Comparison of ENCODE assay signal across 11 cellular contexts in the genomic region with DNA sequence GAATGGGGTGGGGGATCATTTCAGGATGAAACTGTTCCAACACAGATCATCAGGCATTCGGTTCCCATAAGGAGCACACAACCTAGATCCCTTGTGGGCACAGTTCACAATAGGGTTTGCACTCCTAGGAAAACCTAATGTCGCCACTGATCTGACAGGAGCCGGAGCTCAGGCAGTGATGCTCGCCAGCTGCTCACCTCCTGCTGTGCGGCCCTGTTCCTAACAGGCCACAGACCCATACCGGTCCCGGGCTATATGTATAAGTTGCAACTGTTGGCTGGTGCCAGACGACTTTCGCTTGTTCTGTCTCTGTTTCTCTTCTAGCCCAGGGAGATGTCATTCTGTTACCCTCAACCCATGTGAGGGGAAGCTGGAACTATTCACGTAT.
DNase-seq lines count a peak whose midpoint lies in the region; ATAC-seq and TF ChIP-seq lines count a peak whose summit lies in the region.
"Had no signal": no experiment of that assay in that cellular context is flagged by ENCODE, and none has a peak within 500 bp of the region (broad histone marks: within the 10 kb centered on the region; RNA-seq: fewer than 3 reads in every experiment).

No MANE protein-coding gene starts in this region.

- H2BK15ac ChIP-seq in IMR-90 (ENCODE audit: low read depth, low read length): no peak overlapping the region

- 74% methylated on average over 4 of the region's 10 CpGs; no CpG with 5 or more reads in 1 of the 2 experiments for WGBS in IMR-90 (ENCODE audit: extremely low coverage in 2 of 2, insufficient read length in 1 of 2), 2 experiments
- WGBS in esophagus, 2 donors: 79 to 88% methylated on average over 10 of the region's 10 CpGs

- POLR2A ChIA-PET in IMR-90 (lab: Charles Lee; ENCODE audit: unreplicated experiment): no interaction called here

- no peak overlapping the region for H2AFZ ChIP-seq in IMR-90 (replicated peaks; ENCODE audit: low read length, poor library complexity)

- no peak overlapping the region for H2BK5ac ChIP-seq in IMR-90 (ENCODE audit: low read depth, low read length, poor library complexity, severe bottlenecking)

- H3K4me1 ChIP-seq in IMR-90 (ENCODE audit: control insufficient read depth, insufficient read depth, low read length) (peaks cover 2% of the 10 kb centered on the region; the same call in 1 of the 2 replicates), esophagus (ENCODE audit: control insufficient read depth in 2 of 2, insufficient read depth in 2 of 2, low read length in 1 of 2) (peaks cover 0 to 4% of the 10 kb centered on the region in 2 donors)
- H3K4me1 ChIP-seq: A549 had no signal

- peaks cover 22% of the 10 kb centered on the region for H3K27me3 ChIP-seq in IMR-90 (ENCODE audit: control insufficient read depth, insufficient read depth, low read length)
- no peaks in the 10 kb centered on the region for H3K27me3 ChIP-seq in esophagus (ENCODE audit: control insufficient read depth in 1 of 2, insufficient read depth in 2 of 2, low read length in 2 of 2)

- H3K9me3 ChIP-seq in IMR-90 (ENCODE audit: control insufficient read depth, insufficient read depth, low read length) (no peaks in the 10 kb centered on the region), esophagus (ENCODE audit: control insufficient read depth in 2 of 2, insufficient read depth in 1 of 2, low read depth in 1 of 2, low read length in 1 of 2) (no peaks in the 10 kb centered on the region)
- H3K9me3 ChIP-seq: A549, thoracic aorta had no signal

- H3K4me3 ChIP-seq in IMR-90 (ENCODE audit: insufficient read depth, low read depth, low read length) (no peak overlapping the region), esophagus (ENCODE audit: low read depth in 1 of 2, low read length in 2 of 2) (no peak overlapping the region)
- H3K4me3 ChIP-seq: A549 had no signal

- no peak overlapping the region for H3K56ac ChIP-seq in IMR-90 (ENCODE audit: extremely low read depth, insufficient read depth, low read length)

- no peaks in the 10 kb centered on the region for H3K9me3 Mint-ChIP-seq in stimulated activated effector memory CD8-positive, alpha-beta T cell treated with anti-CD3 and anti-CD28 coated beads, Interleukin-12 subunit alpha, Interleukin-12 subunit beta, amount 100 ng/mL, for 72 hours

- BruUV-seq in IMR-90 (replicated peaks; lab: Mats Ljungman, UMichigan): no TSS peak

- no peak overlapping the region for H2BK20ac ChIP-seq in IMR-90 (ENCODE audit: low read depth, low read length)

- H3K18ac ChIP-seq in IMR-90 (ENCODE audit: low read depth, low read length): no peak overlapping the region

- intact Hi-C loops in IMR-90 (cut with micrococcal nuclease): no loop called here

- H4K8ac ChIP-seq in IMR-90 (ENCODE audit: low read depth in 2 of 2, low read length in 2 of 2): no peak overlapping the region

- no peak overlapping the region for H3K14ac ChIP-seq in IMR-90 (replicated peaks; ENCODE audit: low read depth, low read length)

- H3K36me3 Mint-ChIP-seq in stimulated activated effector memory CD8-positive, alpha-beta T cell treated with anti-CD3 and anti-CD28 coated beads, Interleukin-12 subunit alpha, Interleukin-12 subunit beta, amount 100 ng/mL, for 72 hours: peaks cover 93% of the 10 kb centered on the region

- H3K27ac Mint-ChIP-seq in stimulated activated effector memory CD8-positive, alpha-beta T cell treated with anti-CD3 and anti-CD28 coated beads, Interleukin-12 subunit alpha, Interleukin-12 subunit beta, amount 100 ng/mL, for 72 hours: peak overlapping the region; percentile 96

- peak overlapping the region; percentile 17 for H2AK9ac ChIP-seq in IMR-90 (replicated peaks; ENCODE audit: low read depth, low read length, poor library complexity)

- peaks cover 69% of the 10 kb centered on the region for H3K4me1 Mint-ChIP-seq in stimulated activated effector memory CD8-positive, alpha-beta T cell treated with anti-CD3 and anti-CD28 coated beads, Interleukin-12 subunit alpha, Interleukin-12 subunit beta, amount 100 ng/mL, for 72 hours

- H3K4me3 Mint-ChIP-seq in stimulated activated effector memory CD8-positive, alpha-beta T cell treated with anti-CD3 and anti-CD28 coated beads, Interleukin-12 subunit alpha, Interleukin-12 subunit beta, amount 100 ng/mL, for 72 hours: no peak overlapping the region

- no peaks in the 10 kb centered on the region; the same call in 1 of the 2 replicates for H4K20me1 ChIP-seq in IMR-90 (ENCODE audit: insufficient read depth, low read length)

- H3K27ac ChIP-seq in IMR-90 (ENCODE audit: insufficient read depth, low read length) (no peak overlapping the region), esophagus (ENCODE audit: low read depth in 2 of 2, low read length in 1 of 2) (peak overlapping the region; percentile 7 to 35)
- H3K27ac ChIP-seq: A549 had no signal

- H2BK120ac ChIP-seq in IMR-90 (ENCODE audit: low read depth, low read length): no peak overlapping the region

- H4K5ac ChIP-seq in IMR-90 (ENCODE audit: low read depth, low read length): no peak overlapping the region

- DNase-seq in NCI-H2171 treated with DMSO at 0.1 percent for 48 hours (lab: John Stamatoyannopoulos, UW): peak; percentile 7
- DNase-seq in NCI-H2171 (lab: John Stamatoyannopoulos, UW): no peak
- no peak for DNase-seq in IMR-90
- DNase-seq in stimulated activated effector memory CD8-positive, alpha-beta T cell treated with anti-CD3 and anti-CD28 coated beads, Interleukin-12 subunit alpha, Interleukin-12 subunit beta, amount 100 ng/mL, for 72 hours (ENCODE audit: low spot score in 2 of 2): no peak
- no peak for DNase-seq in NCI-H69 (lab: John Stamatoyannopoulos, UW)
- DNase-seq in T-helper 1 cell: no peak
- DNase-seq: activated T-cell treated with anti-CD3 and anti-CD28 coated beads for 4 hours had no signal

- CTCF ChIA-PET in IMR-90 (lab: Yijun Ruan, JAX): interaction anchor here (1.4 kb wide), 1 partner anchor 37 kb away, joined by 3 read pairs; no protein-coding TSS in a partner anchor

- no peak for TF ChIP-seq RAD21 in IMR-90 (IDR thresholded peaks at IDR 0.05; ENCODE audit: low read length)

- no peak for TF ChIP-seq POLR2A in IMR-90 (IDR thresholded peaks at IDR 0.05; ENCODE audit: low read depth, low read length)

- H3K4ac ChIP-seq in IMR-90 (ENCODE audit: low read depth, low read length): no peak overlapping the region

- no peaks in the 10 kb centered on the region for H3K9me1 ChIP-seq in IMR-90 (ENCODE audit: insufficient read depth, low read length)

- H3K9ac ChIP-seq in IMR-90 (ENCODE audit: low read depth, low read length): no peak overlapping the region

- in situ Hi-C loops in IMR-90 (cut with MboI; ENCODE audit: low sequenced_read_pairs): no loop called here

- no peak overlapping the region for H2AK5ac ChIP-seq in IMR-90 (ENCODE audit: low read depth, low read length)

- H3K79me1 ChIP-seq in IMR-90 (ENCODE audit: low read depth in 1 of 2, low read length in 2 of 2): no peaks in the 10 kb centered on the region

- dilution Hi-C loops in IMR-90 (cut with HindIII; ENCODE audit: low sequenced_read_pairs, unreplicated experiment): no loop called here

- ATAC-seq in IMR-90 (ENCODE audit: low read depth): no peak
- ATAC-seq in stimulated activated effector memory CD8-positive, alpha-beta T cell treated with anti-CD3 and anti-CD28 coated beads, Interleukin-12 subunit alpha, Interleukin-12 subunit beta, amount 100 ng/mL, for 72 hours: no peak
- no peak for ATAC-seq in GM18873 (IDR thresholded peaks at IDR 0.05; ENCODE audit: low FRiP score, unreplicated experiment)
- ATAC-seq: A549 had no signal

- no peak for TF ChIP-seq CTCF in IMR-90 (conservative IDR thresholded peaks at IDR 0.05; ENCODE audit: low read depth, low read length)

- H3K36me3 ChIP-seq in IMR-90 (ENCODE audit: control insufficient read depth, insufficient read depth, low read length) (no peaks in the 10 kb centered on the region), esophagus (ENCODE audit: control insufficient read depth in 2 of 2, insufficient read depth in 2 of 2, low read length in 1 of 2) (no peaks in the 10 kb centered on the region)
- H3K36me3 ChIP-seq: thoracic aorta had no signal

- no peak overlapping the region for H3K23ac ChIP-seq in IMR-90 (ENCODE audit: low read depth, low read length)

- no peak overlapping the region for H4K91ac ChIP-seq in IMR-90 (ENCODE audit: insufficient read depth, low read depth, low read length)

- H3K4me2 ChIP-seq in IMR-90 (ENCODE audit: low read depth, low read length): no peak overlapping the region
- H3K4me2 ChIP-seq: A549 had no signal

TF ChIP-seq in IMR-90, 13 proteins besides CTCF, POLR2A, EP300 and RAD21:
- TF ChIP-seq BHLHE40 (IDR thresholded peaks at IDR 0.05; ENCODE audit: low read depth, low read length): no peak
- TF ChIP-seq USF2 (IDR thresholded peaks at IDR 0.05; ENCODE audit: low read depth, low read length): no peak
- TF ChIP-seq MAZ (IDR thresholded peaks at IDR 0.05; ENCODE audit: borderline replicate concordance, low read depth, low read length): no peak
- TF ChIP-seq MAFK (IDR thresholded peaks at IDR 0.05; ENCODE audit: low read depth, low read length): no peak
- TF ChIP-seq ELK1 (IDR thresholded peaks at IDR 0.05; ENCODE audit: borderline replicate concordance, low read depth, low read length): no peak
